1 cellular context compared by ENCODE assay signal in the genomic region with DNA sequence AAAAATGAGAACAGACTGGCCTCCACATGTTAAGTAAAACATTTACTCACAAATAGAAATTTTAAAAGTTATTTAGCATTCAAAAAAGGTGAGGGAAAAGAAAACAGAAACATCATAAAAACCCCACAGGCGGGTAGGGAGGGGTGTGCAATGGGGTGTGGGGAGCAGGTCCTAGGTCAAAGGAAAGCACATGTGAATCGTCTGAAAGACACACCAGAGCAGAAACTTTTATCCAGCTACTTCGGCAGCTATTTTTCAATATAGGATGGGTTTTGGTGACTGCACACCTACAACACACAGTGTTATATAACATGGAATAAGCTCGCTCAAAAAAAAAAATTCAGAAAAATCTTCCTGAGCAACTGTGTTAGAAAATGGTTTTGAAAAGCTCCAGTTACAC.
A peak's percentile ranks its signal among the peaks of the same experiment; 100 is the strongest.
TF ChIP-seq lines count a peak whose summit lies in the region.

No MANE protein-coding gene starts in this region.

TF ChIP-seq in K562, 482 proteins besides CTCF, POLR2A, EP300 and RAD21 (continued from another document):
- TF ChIP-seq, protein P1, sequence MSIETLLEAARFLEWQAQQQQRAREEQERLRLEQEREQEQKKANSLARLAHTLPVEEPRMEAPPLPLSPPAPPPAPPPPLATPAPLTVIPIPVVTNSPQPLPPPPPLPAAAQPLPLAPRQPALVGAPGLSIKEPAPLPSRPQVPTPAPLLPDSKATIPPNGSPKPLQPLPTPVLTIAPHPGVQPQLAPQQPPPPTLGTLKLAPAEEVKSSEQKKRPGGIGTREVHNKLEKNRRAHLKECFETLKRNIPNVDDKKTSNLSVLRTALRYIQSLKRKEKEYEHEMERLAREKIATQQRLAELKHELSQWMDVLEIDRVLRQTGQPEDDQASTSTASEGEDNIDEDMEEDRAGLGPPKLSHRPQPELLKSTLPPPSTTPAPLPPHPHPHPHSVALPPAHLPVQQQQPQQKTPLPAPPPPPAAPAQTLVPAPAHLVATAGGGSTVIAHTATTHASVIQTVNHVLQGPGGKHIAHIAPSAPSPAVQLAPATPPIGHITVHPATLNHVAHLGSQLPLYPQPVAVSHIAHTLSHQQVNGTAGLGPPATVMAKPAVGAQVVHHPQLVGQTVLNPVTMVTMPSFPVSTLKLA (conservative IDR thresholded peaks at IDR 0.05), result peak; percentile 9 to 19; a peak in 1 of 4 replicates
- TF ChIP-seq NELFE (IDR thresholded peaks at IDR 0.05; ENCODE audit: insufficient read depth, insufficient read length) (no peak), TEAD1 (CRISPR knock-in tag; IDR thresholded peaks at IDR 0.05) (no peak), PPARD (CRISPR knock-in tag; IDR thresholded peaks at IDR 0.05) (no peak), TBP (optimal IDR thresholded peaks at IDR 0.05; ENCODE audit: low read depth, low read length) (peak; percentile 2), SIN3A (IDR thresholded peaks at IDR 0.05; ENCODE audit: borderline replicate concordance in 2 of 2, control insufficient read depth in 1 of 2, low read depth in 2 of 2, low read length in 2 of 2) (peak in 1 of 2 experiments; percentile 65; a peak in 1 of 4 replicates), FOXJ2 (tag; IDR thresholded peaks at IDR 0.05) (no peak), MXI1 (IDR thresholded peaks at IDR 0.05; ENCODE audit: low read depth, low read length) (peak; percentile 45), YY1 (IDR thresholded peaks at IDR 0.05; ENCODE audit: borderline replicate concordance in 1 of 3, control insufficient read depth in 1 of 3, extremely low read depth in 1 of 3, insufficient read depth in 3 of 3, insufficient read length in 1 of 3, insufficient replicate concordance in 2 of 3, low read depth in 1 of 3, low read length in 2 of 3) (peak in 1 of 3 experiments; percentile 30), ZBTB1 (CRISPR knock-in tag; IDR thresholded peaks at IDR 0.05; ENCODE audit: borderline replicate concordance, low read depth) (no peak), MCM3 (IDR thresholded peaks at IDR 0.05) (no peak), SMARCA4 (IDR thresholded peaks at IDR 0.05) (no peak), CTBP1 (IDR thresholded peaks at IDR 0.05; ENCODE audit: borderline replicate concordance) (no peak), SLC30A9 (CRISPR knock-in tag; IDR thresholded peaks at IDR 0.05) (no peak), BCL6 (CRISPR knock-in tag; IDR thresholded peaks at IDR 0.05) (no peak), TAF1 (IDR thresholded peaks at IDR 0.05; ENCODE audit: control insufficient read depth, extremely low read depth, insufficient read depth, low read length, severe bottlenecking) (peak; percentile 7), NR2C1 (IDR thresholded peaks at IDR 0.05) (no peak), NR2C1 (tag; IDR thresholded peaks at IDR 0.05) (no peak), KLF1 (tag; IDR thresholded peaks at IDR 0.05) (no peak), SMARCA5 (IDR thresholded peaks at IDR 0.05) (no peak), ZNF133 (CRISPR knock-in tag; IDR thresholded peaks at IDR 0.05) (no peak), MYC (IDR thresholded peaks at IDR 0.05; ENCODE audit: low read depth, low read length) (0 out of 2 replicates have a peak, but pooled peaks have one; percentile 23), MYC (CRISPR knock-in tag; IDR thresholded peaks at IDR 0.05; ENCODE audit: borderline replicate concordance, low read depth) (no peak)
- TF ChIP-seq, protein P2, sequence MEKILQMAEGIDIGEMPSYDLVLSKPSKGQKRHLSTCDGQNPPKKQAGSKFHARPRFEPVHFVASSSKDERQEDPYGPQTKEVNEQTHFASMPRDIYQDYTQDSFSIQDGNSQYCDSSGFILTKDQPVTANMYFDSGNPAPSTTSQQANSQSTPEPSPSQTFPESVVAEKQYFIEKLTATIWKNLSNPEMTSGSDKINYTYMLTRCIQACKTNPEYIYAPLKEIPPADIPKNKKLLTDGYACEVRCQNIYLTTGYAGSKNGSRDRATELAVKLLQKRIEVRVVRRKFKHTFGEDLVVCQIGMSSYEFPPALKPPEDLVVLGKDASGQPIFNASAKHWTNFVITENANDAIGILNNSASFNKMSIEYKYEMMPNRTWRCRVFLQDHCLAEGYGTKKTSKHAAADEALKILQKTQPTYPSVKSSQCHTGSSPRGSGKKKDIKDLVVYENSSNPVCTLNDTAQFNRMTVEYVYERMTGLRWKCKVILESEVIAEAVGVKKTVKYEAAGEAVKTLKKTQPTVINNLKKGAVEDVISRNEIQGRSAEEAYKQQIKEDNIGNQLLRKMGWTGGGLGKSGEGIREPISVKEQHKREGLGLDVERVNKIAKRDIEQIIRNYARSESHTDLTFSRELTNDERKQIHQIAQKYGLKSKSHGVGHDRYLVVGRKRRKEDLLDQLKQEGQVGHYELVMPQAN (IDR thresholded peaks at IDR 0.05; ENCODE audit: borderline replicate concordance), result peak; percentile 39; the same call in 1 of the 2 replicates
- TF ChIP-seq, protein P3, sequence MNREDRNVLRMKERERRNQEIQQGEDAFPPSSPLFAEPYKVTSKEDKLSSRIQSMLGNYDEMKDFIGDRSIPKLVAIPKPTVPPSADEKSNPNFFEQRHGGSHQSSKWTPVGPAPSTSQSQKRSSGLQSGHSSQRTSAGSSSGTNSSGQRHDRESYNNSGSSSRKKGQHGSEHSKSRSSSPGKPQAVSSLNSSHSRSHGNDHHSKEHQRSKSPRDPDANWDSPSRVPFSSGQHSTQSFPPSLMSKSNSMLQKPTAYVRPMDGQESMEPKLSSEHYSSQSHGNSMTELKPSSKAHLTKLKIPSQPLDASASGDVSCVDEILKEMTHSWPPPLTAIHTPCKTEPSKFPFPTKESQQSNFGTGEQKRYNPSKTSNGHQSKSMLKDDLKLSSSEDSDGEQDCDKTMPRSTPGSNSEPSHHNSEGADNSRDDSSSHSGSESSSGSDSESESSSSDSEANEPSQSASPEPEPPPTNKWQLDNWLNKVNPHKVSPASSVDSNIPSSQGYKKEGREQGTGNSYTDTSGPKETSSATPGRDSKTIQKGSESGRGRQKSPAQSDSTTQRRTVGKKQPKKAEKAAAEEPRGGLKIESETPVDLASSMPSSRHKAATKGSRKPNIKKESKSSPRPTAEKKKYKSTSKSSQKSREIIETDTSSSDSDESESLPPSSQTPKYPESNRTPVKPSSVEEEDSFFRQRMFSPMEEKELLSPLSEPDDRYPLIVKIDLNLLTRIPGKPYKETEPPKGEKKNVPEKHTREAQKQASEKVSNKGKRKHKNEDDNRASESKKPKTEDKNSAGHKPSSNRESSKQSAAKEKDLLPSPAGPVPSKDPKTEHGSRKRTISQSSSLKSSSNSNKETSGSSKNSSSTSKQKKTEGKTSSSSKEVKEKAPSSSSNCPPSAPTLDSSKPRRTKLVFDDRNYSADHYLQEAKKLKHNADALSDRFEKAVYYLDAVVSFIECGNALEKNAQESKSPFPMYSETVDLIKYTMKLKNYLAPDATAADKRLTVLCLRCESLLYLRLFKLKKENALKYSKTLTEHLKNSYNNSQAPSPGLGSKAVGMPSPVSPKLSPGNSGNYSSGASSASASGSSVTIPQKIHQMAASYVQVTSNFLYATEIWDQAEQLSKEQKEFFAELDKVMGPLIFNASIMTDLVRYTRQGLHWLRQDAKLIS (CRISPR knock-in tag; IDR thresholded peaks at IDR 0.05), result 0 out of 2 replicates have a peak, but pooled peaks have one; percentile 23
- TF ChIP-seq, protein P4, sequence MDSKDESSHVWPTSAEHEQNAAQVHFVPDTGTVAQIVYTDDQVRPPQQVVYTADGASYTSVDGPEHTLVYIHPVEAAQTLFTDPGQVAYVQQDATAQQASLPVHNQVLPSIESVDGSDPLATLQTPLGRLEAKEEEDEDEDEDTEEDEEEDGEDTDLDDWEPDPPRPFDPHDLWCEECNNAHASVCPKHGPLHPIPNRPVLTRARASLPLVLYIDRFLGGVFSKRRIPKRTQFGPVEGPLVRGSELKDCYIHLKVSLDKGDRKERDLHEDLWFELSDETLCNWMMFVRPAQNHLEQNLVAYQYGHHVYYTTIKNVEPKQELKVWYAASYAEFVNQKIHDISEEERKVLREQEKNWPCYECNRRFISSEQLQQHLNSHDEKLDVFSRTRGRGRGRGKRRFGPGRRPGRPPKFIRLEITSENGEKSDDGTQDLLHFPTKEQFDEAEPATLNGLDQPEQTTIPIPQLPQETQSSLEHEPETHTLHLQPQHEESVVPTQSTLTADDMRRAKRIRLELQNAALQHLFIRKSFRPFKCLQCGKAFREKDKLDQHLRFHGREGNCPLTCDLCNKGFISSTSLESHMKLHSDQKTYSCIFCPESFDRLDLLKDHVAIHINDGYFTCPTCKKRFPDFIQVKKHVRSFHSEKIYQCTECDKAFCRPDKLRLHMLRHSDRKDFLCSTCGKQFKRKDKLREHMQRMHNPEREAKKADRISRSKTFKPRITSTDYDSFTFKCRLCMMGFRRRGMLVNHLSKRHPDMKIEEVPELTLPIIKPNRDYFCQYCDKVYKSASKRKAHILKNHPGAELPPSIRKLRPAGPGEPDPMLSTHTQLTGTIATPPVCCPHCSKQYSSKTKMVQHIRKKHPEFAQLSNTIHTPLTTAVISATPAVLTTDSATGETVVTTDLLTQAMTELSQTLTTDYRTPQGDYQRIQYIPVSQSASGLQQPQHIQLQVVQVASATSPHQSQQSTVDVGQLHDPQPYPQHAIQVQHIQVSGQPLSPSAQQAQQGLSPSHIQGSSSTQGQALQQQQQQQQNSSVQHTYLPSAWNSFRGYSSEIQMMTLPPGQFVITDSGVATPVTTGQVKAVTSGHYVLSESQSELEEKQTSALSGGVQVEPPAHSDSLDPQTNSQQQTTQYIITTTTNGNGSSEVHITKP (IDR thresholded peaks at IDR 0.05; ENCODE audit: partially characterized antibody), result no peak
- TF ChIP-seq, protein P5, sequence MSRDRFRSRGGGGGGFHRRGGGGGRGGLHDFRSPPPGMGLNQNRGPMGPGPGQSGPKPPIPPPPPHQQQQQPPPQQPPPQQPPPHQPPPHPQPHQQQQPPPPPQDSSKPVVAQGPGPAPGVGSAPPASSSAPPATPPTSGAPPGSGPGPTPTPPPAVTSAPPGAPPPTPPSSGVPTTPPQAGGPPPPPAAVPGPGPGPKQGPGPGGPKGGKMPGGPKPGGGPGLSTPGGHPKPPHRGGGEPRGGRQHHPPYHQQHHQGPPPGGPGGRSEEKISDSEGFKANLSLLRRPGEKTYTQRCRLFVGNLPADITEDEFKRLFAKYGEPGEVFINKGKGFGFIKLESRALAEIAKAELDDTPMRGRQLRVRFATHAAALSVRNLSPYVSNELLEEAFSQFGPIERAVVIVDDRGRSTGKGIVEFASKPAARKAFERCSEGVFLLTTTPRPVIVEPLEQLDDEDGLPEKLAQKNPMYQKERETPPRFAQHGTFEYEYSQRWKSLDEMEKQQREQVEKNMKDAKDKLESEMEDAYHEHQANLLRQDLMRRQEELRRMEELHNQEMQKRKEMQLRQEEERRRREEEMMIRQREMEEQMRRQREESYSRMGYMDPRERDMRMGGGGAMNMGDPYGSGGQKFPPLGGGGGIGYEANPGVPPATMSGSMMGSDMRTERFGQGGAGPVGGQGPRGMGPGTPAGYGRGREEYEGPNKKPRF (IDR thresholded peaks at IDR 0.05; ENCODE audit: low read depth, low read length), result no peak
TF ChIP-seq in K562: peak in this region for 9.
